In the genomic region with DNA sequence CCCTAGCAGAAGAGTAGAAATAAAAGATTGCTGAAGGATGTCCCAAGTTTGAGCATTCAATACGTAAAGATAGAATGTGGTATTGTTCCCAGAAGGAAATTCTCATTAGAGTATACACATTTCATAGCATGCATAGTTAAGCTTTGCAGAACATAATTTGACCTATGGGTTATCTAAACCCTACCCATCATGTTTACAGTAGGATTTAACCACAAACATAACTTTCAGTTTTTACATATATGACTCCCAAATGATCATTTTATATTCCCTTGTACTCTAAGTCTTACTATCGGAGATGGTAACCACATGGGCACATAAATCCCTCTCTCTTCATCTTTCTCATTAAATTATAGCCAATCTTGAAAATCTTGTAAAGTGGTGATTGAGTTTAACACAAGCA, we compare ENCODE assay signal across 26 cellular contexts.
"Had no signal": no experiment of that assay in that cellular context is flagged by ENCODE, and none has a peak within 500 bp of the region (broad histone marks: within the 10 kb centered on the region; RNA-seq: fewer than 3 reads in every experiment).

No MANE protein-coding gene starts in this region.

- H3K27me3 ChIP-seq: esophagus muscularis mucosa, gastroesophageal sphincter, neutrophil, right lobe of liver, spleen, stomach, transverse colon had no signal

- H3K27me3 Mint-ChIP-seq: dendritic cell treated with granulocyte-macrophage colony-stimulating factor and Interleukin-4, amounts not matched to agents 40 ng/mL and 50 ng/mL, for 4 days; effector memory CD8-positive, alpha-beta T cell; naive thymus-derived CD4-positive, alpha-beta T cell had no signal

- H3K9me3 Mint-ChIP-seq: dendritic cell treated with granulocyte-macrophage colony-stimulating factor and Interleukin-4, amounts not matched to agents 40 ng/mL and 50 ng/mL, for 4 days; effector memory CD8-positive, alpha-beta T cell; naive thymus-derived CD4-positive, alpha-beta T cell had no signal

- H3K4me1 ChIP-seq: esophagus muscularis mucosa, gastroesophageal sphincter, left ventricle myocardium inferior, lower lobe of right lung, psoas muscle, right lobe of liver, stomach, transverse colon had no signal

- H3K4me3 Mint-ChIP-seq: dendritic cell treated with granulocyte-macrophage colony-stimulating factor and Interleukin-4, amounts not matched to agents 40 ng/mL and 50 ng/mL, for 4 days; effector memory CD8-positive, alpha-beta T cell had no signal

- ATAC-seq: effector memory CD8-positive, alpha-beta T cell; gastroesophageal sphincter; left cardiac atrium; lower lobe of right lung; naive thymus-derived CD4-positive, alpha-beta T cell; psoas muscle; right lobe of liver had no signal

- H3K9me3 ChIP-seq: esophagus muscularis mucosa, gastroesophageal sphincter, left ventricle myocardium inferior, lower lobe of right lung, neutrophil, psoas muscle, right lobe of liver, spleen, stomach, thoracic aorta, transverse colon had no signal

- H3K27ac Mint-ChIP-seq: dendritic cell treated with granulocyte-macrophage colony-stimulating factor and Interleukin-4, amounts not matched to agents 40 ng/mL and 50 ng/mL, for 4 days had no signal

- FAIRE-seq: colon, kidney had no signal

- DNase-seq: effector memory CD8-positive, alpha-beta T cell; foreskin fibroblast; glutamatergic neuron; kidney; left cardiac atrium; left ventricle myocardium inferior; lower lobe of right lung; naive thymus-derived CD4-positive, alpha-beta T cell; psoas muscle; retina; right lobe of liver; spleen; stimulated activated CD4-positive, alpha-beta T cell treated with anti-CD3 and anti-CD28 coated beads, Interleukin-15, amount 100 ng/mL, for 24 hours; stimulated activated CD4-positive, alpha-beta T cell treated with anti-CD3 and anti-CD28 coated beads, Interleukin-1b, Interleukin-23, amount 100 ng/mL, for 48 hours; stimulated activated CD4-positive, alpha-beta T cell treated with anti-CD3 and anti-CD28 coated beads, Interleukin-4, amount 100 ng/mL, for 24 hours; stimulated activated naive CD4-positive, alpha-beta T cell; stomach; substantia nigra; transverse colon had no signal

- H3K27ac ChIP-seq: epithelial cell of prostate, esophagus muscularis mucosa, gastroesophageal sphincter, left ventricle myocardium inferior, lower lobe of right lung, neutrophil, psoas muscle, right lobe of liver, spleen, stomach, thoracic aorta, transverse colon had no signal

- H3K4me3 ChIP-seq: esophagus muscularis mucosa, gastroesophageal sphincter, left ventricle myocardium inferior, lower lobe of right lung, psoas muscle, right lobe of liver, spleen, stomach, thoracic aorta, transverse colon had no signal
